8 cellular contexts compared by ENCODE assay signal in the genomic region with DNA sequence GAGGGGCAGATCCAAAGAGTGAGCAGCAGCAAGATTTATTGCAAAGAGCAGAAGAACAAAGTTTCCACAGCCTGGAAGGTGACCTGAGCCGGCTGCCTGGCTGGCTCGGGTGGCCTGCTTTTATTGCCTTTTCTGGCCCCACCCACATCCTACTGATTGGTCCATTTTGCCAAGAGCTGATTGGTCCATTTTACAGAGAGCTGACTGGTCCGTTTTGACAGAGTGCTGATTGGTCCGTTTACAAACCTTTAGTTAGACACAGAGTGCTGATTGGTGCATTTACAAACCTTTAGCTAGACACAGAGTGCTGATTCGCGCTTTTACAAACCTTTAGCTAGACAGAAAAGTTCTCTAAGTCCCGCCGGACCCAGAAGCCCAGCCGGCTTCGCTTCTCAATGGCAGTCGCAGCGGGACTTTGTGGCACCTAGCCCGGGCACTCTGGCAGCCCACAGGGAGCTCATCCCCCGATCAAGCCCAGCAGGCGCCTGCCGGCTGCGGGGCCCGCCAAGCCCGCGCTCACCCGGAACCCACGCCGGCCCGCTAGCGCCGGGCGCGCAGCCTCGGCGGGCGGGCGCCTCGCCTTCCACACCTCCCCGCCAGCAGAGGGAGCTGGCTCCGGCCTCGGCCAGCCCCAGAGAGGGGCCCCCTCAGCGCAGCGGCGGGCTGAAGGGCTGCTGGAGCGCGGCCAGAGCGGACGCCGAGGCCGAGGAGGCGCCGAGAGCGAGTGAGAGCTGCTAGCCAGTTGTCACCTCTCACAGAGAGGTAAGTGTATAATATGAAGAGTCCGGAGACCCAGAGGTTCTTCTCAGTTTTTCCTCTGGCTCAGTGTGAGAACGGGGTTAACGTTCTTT.
DNase-seq lines count a peak whose midpoint lies in the region; ATAC-seq and TF ChIP-seq lines count a peak whose summit lies in the region.

No MANE protein-coding gene starts in this region.

- TF ChIP-seq CTCF in AG04449 (IDR thresholded peaks at IDR 0.05; ENCODE audit: insufficient read depth, low read length, missing control alignments) (peak; percentile 39), dorsolateral prefrontal cortex (IDR thresholded peaks at IDR 0.05 in 54 of 56, conservative IDR thresholded peaks at IDR 0.05 in 2 of 56; ENCODE audit: low read depth in 1 of 56, partially characterized antibody in 56 of 56) (peak in 26 of 56 donors; percentile 7 to 45 (median 19))

- DNase-seq in AG04449 (ENCODE audit: low read depth, low spot score) (no peak), dorsolateral prefrontal cortex (peak in 2 of 10 donors; percentile 21 to 43), A172 (ENCODE audit: low spot score) (no peak), RPMI8226 (no peak), NOMO-1 treated with dmso at 0.1 percent for 144 hours (lab: John Stamatoyannopoulos, UW; ENCODE audit: unreplicated experiment) (no peak), kidney glomerular epithelial cell (lab: John Stamatoyannopoulos, UW) (no peak)

- peaks cover 0 to 7% of the 10 kb centered on the region in 2 donors for H3K9me3 ChIP-seq in mucosa of rectum (ENCODE audit: control insufficient read depth in 2 of 2, low read length in 2 of 2)

- no peak overlapping the region for H3K27ac ChIP-seq in dorsolateral prefrontal cortex
- no peak overlapping the region for H3K27ac ChIP-seq in mucosa of rectum (ENCODE audit: low read depth in 2 of 2, low read length in 2 of 2)

- H3K4me3 ChIP-seq in AG04449 (ENCODE audit: low read depth, low read length) (peak overlapping the region; percentile 53), dorsolateral prefrontal cortex (peak overlapping the region in 54 of 59 donors; percentile 5 to 65 (median 39)), mucosa of rectum (ENCODE audit: low read length in 2 of 2) (peak overlapping the region; percentile 30 to 66)

- intact Hi-C loops in dorsolateral prefrontal cortex (cut with DNase I), result no loop called here

- POLR2A ChIA-PET in AG04449 (lab: Yijun Ruan, JAX), result no interaction called here

- CTCF ChIA-PET in AG04449 (lab: Yijun Ruan, JAX), result no interaction called here

- H3K36me3 ChIP-seq in mucosa of rectum (ENCODE audit: control insufficient read depth in 2 of 2, insufficient read depth in 2 of 2, low read length in 2 of 2), result no peaks in the 10 kb centered on the region

- H3K27me3 ChIP-seq in dorsolateral prefrontal cortex (peaks cover 0 to 9% (median 0%) of the 10 kb centered on the region in 45 donors), mucosa of rectum (ENCODE audit: control insufficient read depth in 2 of 2, insufficient read depth in 2 of 2, low read length in 2 of 2) (no peaks in the 10 kb centered on the region)

- peak; percentile 88 for ATAC-seq in HG03432 (IDR thresholded peaks at IDR 0.05; ENCODE audit: unreplicated experiment)

- no peak overlapping the region for H3K9ac ChIP-seq in mucosa of rectum (ENCODE audit: low read depth in 1 of 2, low read length in 2 of 2)

- H3K4me1 ChIP-seq in mucosa of rectum (ENCODE audit: control insufficient read depth in 2 of 2, insufficient read depth in 2 of 2, low read length in 2 of 2), result no peaks in the 10 kb centered on the region
